In genomic region chr15:94523873-94524272, GRCh38 we compare ENCODE assay signal across 23 cellular contexts.
"Had no signal": no experiment of that assay in that cellular context is flagged by ENCODE, and none has a peak within 500 bp of the region (broad histone marks: within the 10 kb centered on the region; RNA-seq: fewer than 3 reads in every experiment).

No MANE protein-coding gene starts in this region.

- H3K9me3 ChIP-seq: gastroesophageal sphincter, left lung, lower lobe of right lung, right lobe of liver, tibial nerve had no signal

- H3K36me3 ChIP-seq: gastroesophageal sphincter, left lung, lower lobe of right lung, right lobe of liver, tibial nerve had no signal

- H3K4me3 ChIP-seq: gastroesophageal sphincter, left lung, lower lobe of right lung, right lobe of liver, tibial nerve had no signal

- ATAC-seq: activated CD4-positive, alpha-beta T cell treated with anti-CD3 and anti-CD28 coated beads for 36 hours; activated CD8-positive, alpha-beta memory T cell treated with anti-CD3 and anti-CD28 coated beads, Interleukin-2, amount 10 ng/mL, durations not matched to agents 7 days and 5 days; activated CD8-positive, alpha-beta T cell treated with anti-CD3 and anti-CD28 coated beads, Interleukin-2, amount 10 ng/mL, durations not matched to agents 7 days and 5 days; gastroesophageal sphincter; left lung; lower lobe of right lung; natural killer cell had no signal

- DNase-seq: activated CD4-positive, alpha-beta T cell treated with anti-CD3 and anti-CD28 coated beads for 36 hours; activated CD4-positive, CD25-positive, alpha-beta regulatory T cell; activated CD8-positive, alpha-beta memory T cell treated with anti-CD3 and anti-CD28 coated beads, Interleukin-2, amount 10 ng/mL, durations not matched to agents 7 days and 5 days; activated CD8-positive, alpha-beta T cell treated with anti-CD3 and anti-CD28 coated beads, Interleukin-2, amount 10 ng/mL, durations not matched to agents 7 days and 5 days; activated T-cell treated with anti-CD3 and anti-CD28 coated beads, Interleukin-2, amount 50 U/mL, for 48 hours; anterior cingulate cortex; dermis blood vessel endothelial cell; effector CD8-positive, alpha-beta T cell; head of caudate nucleus; hippocampal formation; left lung; lower lobe of right lung; mesenchymal stem cell; natural killer cell; posterior cingulate gyrus; stimulated activated CD4-positive, alpha-beta T cell treated with anti-CD3 and anti-CD28 coated beads, Interleukin-2, amount 100 ng/mL, for 48 hours; stimulated activated naive CD4-positive, alpha-beta T cell treated with Interleukin-2 at 50 U/mL for 16 hours had no signal

- H3K4me1 ChIP-seq: gastroesophageal sphincter, left lung, lower lobe of right lung, right lobe of liver, tibial nerve had no signal

- H3K27me3 ChIP-seq: gastroesophageal sphincter, left lung, right lobe of liver, tibial nerve had no signal

- FAIRE-seq: bronchial epithelial cell, endometrium had no signal

- H3K27ac ChIP-seq: epithelial cell of prostate, gastroesophageal sphincter, left lung, lower lobe of right lung, right lobe of liver, tibial nerve had no signal
